Comparison of ENCODE assay signal across 1 cellular context in the genomic region with DNA sequence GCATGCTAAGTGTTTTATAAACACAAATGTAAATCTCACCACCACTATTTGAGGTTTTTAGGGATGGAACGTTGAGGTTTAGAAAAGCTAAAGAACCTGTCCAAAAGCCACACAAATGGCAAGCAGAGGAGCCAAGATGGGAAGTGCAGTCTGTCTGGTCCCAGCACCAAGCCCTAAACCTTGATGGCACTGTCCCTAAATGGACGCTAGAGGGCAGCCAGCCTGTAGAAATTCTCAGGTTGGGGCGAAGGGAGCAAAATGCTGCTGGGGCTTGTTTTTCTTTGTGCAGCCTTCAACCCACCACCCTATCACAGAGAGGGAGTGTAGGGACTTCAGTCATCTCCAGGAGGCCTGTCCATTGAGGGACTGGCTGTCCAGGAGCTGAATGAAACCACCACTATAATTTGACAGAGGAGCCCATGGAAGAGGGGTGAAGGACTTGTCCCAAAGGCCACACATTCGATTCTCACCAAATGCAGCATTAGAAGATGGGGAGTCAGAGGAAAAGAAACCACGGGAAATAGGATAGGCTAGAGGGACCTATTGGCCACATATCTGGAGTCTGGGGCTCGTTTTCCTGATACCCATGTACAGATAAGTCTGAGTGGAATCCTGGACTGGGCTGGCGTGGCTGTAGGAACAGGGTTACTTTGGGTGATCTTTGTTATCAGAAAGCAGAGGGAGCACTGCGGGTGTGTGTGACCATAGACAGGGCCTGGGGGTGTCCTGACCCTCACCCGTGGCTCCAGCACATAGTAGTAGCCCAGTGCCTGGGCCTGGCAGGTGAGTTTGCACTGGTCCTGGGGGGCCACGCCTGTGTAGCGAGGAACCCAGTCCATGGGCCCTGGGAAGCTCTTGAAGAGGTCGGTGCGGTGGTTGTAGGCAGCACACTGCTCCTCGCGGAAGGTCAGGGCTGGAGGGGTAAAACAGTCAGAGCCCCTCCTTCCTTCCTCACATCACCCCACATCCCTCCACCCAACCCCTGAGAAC.
TF ChIP-seq lines count a peak whose summit lies in the region.

No MANE protein-coding gene starts in this region.

TF ChIP-seq in GM23338, 12 proteins besides CTCF, POLR2A, EP300 and RAD21 (continued from another document):
- TF ChIP-seq, protein P1, sequence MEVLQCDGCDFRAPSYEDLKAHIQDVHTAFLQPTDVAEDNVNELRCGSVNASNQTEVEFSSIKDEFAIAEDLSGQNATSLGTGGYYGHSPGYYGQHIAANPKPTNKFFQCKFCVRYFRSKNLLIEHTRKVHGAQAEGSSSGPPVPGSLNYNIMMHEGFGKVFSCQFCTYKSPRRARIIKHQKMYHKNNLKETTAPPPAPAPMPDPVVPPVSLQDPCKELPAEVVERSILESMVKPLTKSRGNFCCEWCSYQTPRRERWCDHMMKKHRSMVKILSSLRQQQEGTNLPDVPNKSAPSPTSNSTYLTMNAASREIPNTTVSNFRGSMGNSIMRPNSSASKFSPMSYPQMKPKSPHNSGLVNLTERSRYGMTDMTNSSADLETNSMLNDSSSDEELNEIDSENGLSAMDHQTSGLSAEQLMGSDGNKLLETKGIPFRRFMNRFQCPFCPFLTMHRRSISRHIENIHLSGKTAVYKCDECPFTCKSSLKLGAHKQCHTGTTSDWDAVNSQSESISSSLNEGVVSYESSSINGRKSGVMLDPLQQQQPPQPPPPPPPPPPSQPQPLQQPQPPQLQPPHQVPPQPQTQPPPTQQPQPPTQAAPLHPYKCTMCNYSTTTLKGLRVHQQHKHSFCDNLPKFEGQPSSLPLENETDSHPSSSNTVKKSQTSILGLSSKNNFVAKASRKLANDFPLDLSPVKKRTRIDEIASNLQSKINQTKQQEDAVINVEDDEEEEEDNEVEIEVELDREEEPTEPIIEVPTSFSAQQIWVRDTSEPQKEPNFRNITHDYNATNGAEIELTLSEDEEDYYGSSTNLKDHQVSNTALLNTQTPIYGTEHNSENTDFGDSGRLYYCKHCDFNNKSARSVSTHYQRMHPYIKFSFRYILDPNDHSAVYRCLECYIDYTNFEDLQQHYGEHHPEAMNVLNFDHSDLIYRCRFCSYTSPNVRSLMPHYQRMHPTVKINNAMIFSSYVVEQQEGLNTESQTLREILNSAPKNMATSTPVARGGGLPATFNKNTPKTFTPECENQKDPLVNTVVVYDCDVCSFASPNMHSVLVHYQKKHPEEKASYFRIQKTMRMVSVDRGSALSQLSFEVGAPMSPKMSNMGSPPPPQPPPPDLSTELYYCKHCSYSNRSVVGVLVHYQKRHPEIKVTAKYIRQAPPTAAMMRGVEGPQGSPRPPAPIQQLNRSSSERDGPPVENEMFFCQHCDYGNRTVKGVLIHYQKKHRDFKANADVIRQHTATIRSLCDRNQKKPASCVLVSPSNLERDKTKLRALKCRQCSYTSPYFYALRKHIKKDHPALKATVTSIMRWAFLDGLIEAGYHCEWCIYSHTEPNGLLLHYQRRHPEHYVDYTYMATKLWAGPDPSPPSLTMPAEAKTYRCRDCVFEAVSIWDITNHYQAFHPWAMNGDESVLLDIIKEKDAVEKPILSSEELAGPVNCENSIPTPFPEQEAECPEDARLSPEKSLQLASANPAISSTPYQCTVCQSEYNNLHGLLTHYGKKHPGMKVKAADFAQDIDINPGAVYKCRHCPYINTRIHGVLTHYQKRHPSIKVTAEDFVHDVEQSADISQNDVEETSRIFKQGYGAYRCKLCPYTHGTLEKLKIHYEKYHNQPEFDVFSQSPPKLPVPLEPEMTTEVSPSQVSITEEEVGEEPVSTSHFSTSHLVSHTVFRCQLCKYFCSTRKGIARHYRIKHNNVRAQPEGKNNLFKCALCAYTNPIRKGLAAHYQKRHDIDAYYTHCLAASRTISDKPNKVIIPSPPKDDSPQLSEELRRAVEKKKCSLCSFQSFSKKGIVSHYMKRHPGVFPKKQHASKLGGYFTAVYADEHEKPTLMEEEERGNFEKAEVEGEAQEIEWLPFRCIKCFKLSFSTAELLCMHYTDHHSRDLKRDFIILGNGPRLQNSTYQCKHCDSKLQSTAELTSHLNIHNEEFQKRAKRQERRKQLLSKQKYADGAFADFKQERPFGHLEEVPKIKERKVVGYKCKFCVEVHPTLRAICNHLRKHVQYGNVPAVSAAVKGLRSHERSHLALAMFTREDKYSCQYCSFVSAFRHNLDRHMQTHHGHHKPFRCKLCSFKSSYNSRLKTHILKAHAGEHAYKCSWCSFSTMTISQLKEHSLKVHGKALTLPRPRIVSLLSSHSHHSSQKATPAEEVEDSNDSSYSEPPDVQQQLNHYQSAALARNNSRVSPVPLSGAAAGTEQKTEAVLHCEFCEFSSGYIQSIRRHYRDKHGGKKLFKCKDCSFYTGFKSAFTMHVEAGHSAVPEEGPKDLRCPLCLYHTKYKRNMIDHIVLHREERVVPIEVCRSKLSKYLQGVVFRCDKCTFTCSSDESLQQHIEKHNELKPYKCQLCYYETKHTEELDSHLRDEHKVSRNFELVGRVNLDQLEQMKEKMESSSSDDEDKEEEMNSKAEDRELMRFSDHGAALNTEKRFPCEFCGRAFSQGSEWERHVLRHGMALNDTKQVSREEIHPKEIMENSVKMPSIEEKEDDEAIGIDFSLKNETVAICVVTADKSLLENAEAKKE (CRISPR knock-in tag; IDR thresholded peaks at IDR 0.05): no peak
- no peak for TF ChIP-seq ZNF331 (CRISPR knock-in tag; IDR thresholded peaks at IDR 0.05; ENCODE audit: low read depth)
- TF ChIP-seq STAT1 (IDR thresholded peaks at IDR 0.05; ENCODE audit: unreplicated experiment): no peak
- TF ChIP-seq JUNB (IDR thresholded peaks at IDR 0.05; ENCODE audit: unreplicated experiment): no peak
- no peak for TF ChIP-seq POLR2AphosphoS5 (IDR thresholded peaks at IDR 0.05; ENCODE audit: low read depth)
- no peak for TF ChIP-seq ZNF114 (CRISPR knock-in tag; IDR thresholded peaks at IDR 0.05)
- TF ChIP-seq, protein P2, sequence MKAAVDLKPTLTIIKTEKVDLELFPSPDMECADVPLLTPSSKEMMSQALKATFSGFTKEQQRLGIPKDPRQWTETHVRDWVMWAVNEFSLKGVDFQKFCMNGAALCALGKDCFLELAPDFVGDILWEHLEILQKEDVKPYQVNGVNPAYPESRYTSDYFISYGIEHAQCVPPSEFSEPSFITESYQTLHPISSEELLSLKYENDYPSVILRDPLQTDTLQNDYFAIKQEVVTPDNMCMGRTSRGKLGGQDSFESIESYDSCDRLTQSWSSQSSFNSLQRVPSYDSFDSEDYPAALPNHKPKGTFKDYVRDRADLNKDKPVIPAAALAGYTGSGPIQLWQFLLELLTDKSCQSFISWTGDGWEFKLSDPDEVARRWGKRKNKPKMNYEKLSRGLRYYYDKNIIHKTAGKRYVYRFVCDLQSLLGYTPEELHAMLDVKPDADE (IDR thresholded peaks at IDR 0.05): no peak
- TF ChIP-seq EZH2phosphoT487 (IDR thresholded peaks at IDR 0.05; ENCODE audit: unreplicated experiment): no peak
- TF ChIP-seq, protein P3, sequence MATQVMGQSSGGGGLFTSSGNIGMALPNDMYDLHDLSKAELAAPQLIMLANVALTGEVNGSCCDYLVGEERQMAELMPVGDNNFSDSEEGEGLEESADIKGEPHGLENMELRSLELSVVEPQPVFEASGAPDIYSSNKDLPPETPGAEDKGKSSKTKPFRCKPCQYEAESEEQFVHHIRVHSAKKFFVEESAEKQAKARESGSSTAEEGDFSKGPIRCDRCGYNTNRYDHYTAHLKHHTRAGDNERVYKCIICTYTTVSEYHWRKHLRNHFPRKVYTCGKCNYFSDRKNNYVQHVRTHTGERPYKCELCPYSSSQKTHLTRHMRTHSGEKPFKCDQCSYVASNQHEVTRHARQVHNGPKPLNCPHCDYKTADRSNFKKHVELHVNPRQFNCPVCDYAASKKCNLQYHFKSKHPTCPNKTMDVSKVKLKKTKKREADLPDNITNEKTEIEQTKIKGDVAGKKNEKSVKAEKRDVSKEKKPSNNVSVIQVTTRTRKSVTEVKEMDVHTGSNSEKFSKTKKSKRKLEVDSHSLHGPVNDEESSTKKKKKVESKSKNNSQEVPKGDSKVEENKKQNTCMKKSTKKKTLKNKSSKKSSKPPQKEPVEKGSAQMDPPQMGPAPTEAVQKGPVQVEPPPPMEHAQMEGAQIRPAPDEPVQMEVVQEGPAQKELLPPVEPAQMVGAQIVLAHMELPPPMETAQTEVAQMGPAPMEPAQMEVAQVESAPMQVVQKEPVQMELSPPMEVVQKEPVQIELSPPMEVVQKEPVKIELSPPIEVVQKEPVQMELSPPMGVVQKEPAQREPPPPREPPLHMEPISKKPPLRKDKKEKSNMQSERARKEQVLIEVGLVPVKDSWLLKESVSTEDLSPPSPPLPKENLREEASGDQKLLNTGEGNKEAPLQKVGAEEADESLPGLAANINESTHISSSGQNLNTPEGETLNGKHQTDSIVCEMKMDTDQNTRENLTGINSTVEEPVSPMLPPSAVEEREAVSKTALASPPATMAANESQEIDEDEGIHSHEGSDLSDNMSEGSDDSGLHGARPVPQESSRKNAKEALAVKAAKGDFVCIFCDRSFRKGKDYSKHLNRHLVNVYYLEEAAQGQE (IDR thresholded peaks at IDR 0.05; ENCODE audit: unreplicated experiment): no peak
